19 cellular contexts compared by ENCODE assay signal in genomic region chr16:1631931-1632637, GRCh38.
"Had no signal": no experiment of that assay in that cellular context is flagged by ENCODE, and none has a peak within 500 bp of the region (broad histone marks: within the 10 kb centered on the region; RNA-seq: fewer than 3 reads in every experiment).

No MANE protein-coding gene starts in this region.

- H3K4me3 ChIP-seq: esophagus squamous epithelium, heart left ventricle, ovary, psoas muscle, suprapubic skin, thyroid gland had no signal

- H3K4me1 ChIP-seq: foreskin keratinocyte, psoas muscle, suprapubic skin had no signal

- ATAC-seq: effector memory CD8-positive, alpha-beta T cell; foreskin keratinocyte; heart left ventricle; natural killer cell; psoas muscle; sciatic nerve had no signal

- H3K27ac ChIP-seq: esophagus squamous epithelium, foreskin keratinocyte, heart left ventricle, ovary, psoas muscle, suprapubic skin, thyroid gland had no signal

- DNase-seq: effector memory CD8-positive, alpha-beta T cell; esophagus squamous epithelium; foreskin keratinocyte; heart left ventricle; hypothalamus; kidney glomerular epithelial cell; mammary epithelial cell; natural killer cell; ovary; psoas muscle; retina; stimulated activated CD4-positive, alpha-beta T cell treated with anti-CD3 and anti-CD28 coated beads, Interleukin-2, amount 100 ng/mL, for 24 hours; stimulated activated CD4-positive, alpha-beta T cell treated with anti-CD3 and anti-CD28 coated beads, Interleukin-4, amount 100 ng/mL, for 4 hours; stimulated activated naive CD4-positive, alpha-beta T cell; thyroid gland had no signal

- H3K9me3 ChIP-seq: esophagus squamous epithelium, heart left ventricle, ovary, psoas muscle, suprapubic skin, thyroid gland had no signal

- FAIRE-seq: islet of Langerhans, urothelium cell line had no signal

- H3K27me3 ChIP-seq: esophagus squamous epithelium, foreskin keratinocyte, heart left ventricle, ovary, suprapubic skin, thyroid gland had no signal

- H3K36me3 ChIP-seq: ovary had no signal
